8 cellular contexts compared by ENCODE assay signal in the genomic region with DNA sequence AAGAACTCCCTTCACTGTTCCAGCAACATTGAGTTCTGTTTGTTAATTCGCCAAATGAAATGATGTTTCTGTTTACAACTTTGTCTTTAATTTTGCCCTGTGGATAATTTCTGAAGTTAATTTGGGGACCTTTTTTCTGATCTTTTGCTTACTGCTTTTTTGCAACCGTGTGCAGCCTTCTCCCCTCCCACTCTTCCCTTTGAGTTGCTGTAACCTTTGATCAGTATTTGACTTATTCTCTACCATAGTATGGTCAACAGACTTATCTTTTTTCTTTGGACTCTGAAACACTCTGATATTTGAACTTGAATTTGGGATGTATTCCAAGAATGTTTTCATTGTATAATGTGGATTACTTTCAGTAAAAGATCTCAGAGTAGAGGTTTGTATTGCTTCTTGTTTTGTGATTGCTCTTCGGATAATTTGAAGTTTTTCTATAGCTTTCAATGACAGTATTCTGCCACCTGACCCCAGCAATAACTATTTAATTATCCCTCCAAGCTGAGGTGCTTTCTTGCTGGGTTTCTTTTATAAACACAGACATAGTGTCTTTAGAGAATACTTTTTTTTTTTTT. TPM values are rescaled to one million over a fixed set of nuclear protein-coding genes. Genes with fewer than 3 reads are reported as not detected.
A peak's percentile ranks its signal among the peaks of the same experiment; 100 is the strongest.
DNase-seq lines count a peak whose midpoint lies in the region; ATAC-seq and TF ChIP-seq lines count a peak whose summit lies in the region.

No MANE protein-coding gene starts in this region.

- peaks cover 33% of the 10 kb centered on the region for H3K4me1 ChIP-seq in CD4-positive, alpha-beta memory T cell (ENCODE audit: insufficient read depth, low read length)
- H3K4me1 ChIP-seq in endocrine pancreas (ENCODE audit: control insufficient read depth, insufficient read depth, low read length) (peaks cover 14% of the 10 kb centered on the region), neutrophil (ENCODE audit: control insufficient read depth in 1 of 2, insufficient read depth in 1 of 2, low read depth in 1 of 2, low read length in 1 of 2) (peaks cover 32 to 39% of the 10 kb centered on the region in 2 experiments)

- H3K4me1 Mint-ChIP-seq in CD4-positive, alpha-beta memory T cell, result peaks cover 28 to 56% (median 34%) of the 10 kb centered on the region in 4 donors

- no peaks in the 10 kb centered on the region for H3K27me3 Mint-ChIP-seq in CD4-positive, alpha-beta memory T cell

- ATAC-seq in GM18520 (IDR thresholded peaks at IDR 0.05; ENCODE audit: unreplicated experiment), result no peak

- TF ChIP-seq CTCF in NB4 (IDR thresholded peaks at IDR 0.05; ENCODE audit: low read depth, low read length) (no peak), neutrophil (IDR thresholded peaks at IDR 0.05) (no peak)

- no peak for DNase-seq in CD4-positive, alpha-beta memory T cell
- DNase-seq in NB4 (ENCODE audit: low read depth) (peak; percentile 21), DMS 273 treated with DMSO at 0.1 percent for 48 hours (lab: John Stamatoyannopoulos, UW) (no peak), hepatic stellate cell (ENCODE audit: low spot score) (no peak)
- no peak for DNase-seq in stimulated activated CD4-positive, alpha-beta T cell treated with anti-CD3 and anti-CD28 coated beads, Interleukin-2, amount 100 ng/mL, for 48 hours

- CTCF ChIA-PET in CD4-positive, alpha-beta memory T cell (lab: Charles Lee; ENCODE audit: partially characterized antibody), result interaction anchor here (1.0 to 1.2 kb wide), 3 partner anchors 9 to 451 kb away, joined by 3 to 4 read pairs (median 4); a partner anchor contains a TSS

- peak overlapping the region; percentile 63 to 77 for H3K4me3 ChIP-seq in CD4-positive, alpha-beta memory T cell (ENCODE audit: low read length in 2 of 2)
- H3K4me3 ChIP-seq in NB4 (ENCODE audit: low read depth, low read length) (peak overlapping the region; percentile 91), endocrine pancreas (ENCODE audit: control insufficient read depth, insufficient read depth, low read length) (peak overlapping the region; percentile 69), neutrophil (ENCODE audit: low read depth in 1 of 2, low read length in 1 of 2) (peak overlapping the region; percentile 82 to 89)

- intact Hi-C loops in CD4-positive, alpha-beta memory T cell (cut with micrococcal nuclease), result no loop called here

- TF ChIP-seq POLR2A in NB4 (IDR thresholded peaks at IDR 0.05; ENCODE audit: extremely low read depth, insufficient read length), result no peak

- H3K4me3 Mint-ChIP-seq in CD4-positive, alpha-beta memory T cell, result peak overlapping the region; percentile 96 to 99 (median 98)

- POLR2A ChIA-PET in CD4-positive, alpha-beta memory T cell (lab: Charles Lee; ENCODE audit: partially characterized antibody), result interaction anchor here (1.0 to 1.4 kb wide), 2 partner anchors 11 to 57 kb away, joined by 3 to 5 read pairs; a partner anchor contains a TSS

- no peak overlapping the region for H3K9ac ChIP-seq in endocrine pancreas (ENCODE audit: control insufficient read depth, insufficient read depth, low read length)

- no peaks in the 10 kb centered on the region for H3K27me3 ChIP-seq in CD4-positive, alpha-beta memory T cell (ENCODE audit: insufficient read depth, low read length)
- H3K27me3 ChIP-seq in endocrine pancreas (ENCODE audit: control insufficient read depth, insufficient read depth, low read length), result no peaks in the 10 kb centered on the region
- H3K27me3 ChIP-seq in neutrophil, result no peaks in the 10 kb centered on the region

- peaks cover 20 to 33% of the 10 kb centered on the region in 2 donors for H3K36me3 Mint-ChIP-seq in CD4-positive, alpha-beta memory T cell

- H3K9me3 Mint-ChIP-seq in CD4-positive, alpha-beta memory T cell, result no peaks in the 10 kb centered on the region

- H3K27ac ChIP-seq in CD4-positive, alpha-beta memory T cell (ENCODE audit: low read depth, low read length), result peak overlapping the region; percentile 23
- H3K27ac ChIP-seq in neutrophil, result peak overlapping the region; percentile 79

- H3K9me3 ChIP-seq in CD4-positive, alpha-beta memory T cell (ENCODE audit: control insufficient read depth in 1 of 2, low read length in 2 of 2), result no peaks in the 10 kb centered on the region
- H3K9me3 ChIP-seq in endocrine pancreas (ENCODE audit: control insufficient read depth, low read length) (no peaks in the 10 kb centered on the region), neutrophil (no peaks in the 10 kb centered on the region)

- peaks cover 24% of the 10 kb centered on the region for H3K36me3 ChIP-seq in CD4-positive, alpha-beta memory T cell (ENCODE audit: insufficient read depth, low read length)
- H3K36me3 ChIP-seq in endocrine pancreas (ENCODE audit: control insufficient read depth, insufficient read depth, low read length), result peaks cover 4% of the 10 kb centered on the region
- H3K36me3 ChIP-seq in neutrophil, result peaks cover 10% of the 10 kb centered on the region

- peak overlapping the region in 6 of 7 donors; percentile 28 to 98 (median 87) for H3K27ac Mint-ChIP-seq in CD4-positive, alpha-beta memory T cell

RNA-seq across cellular contexts. Expression of a gene that starts 1.7 kb away (rescaled TPM):
- 10 to 100 TPM; 22.5 to 22.6 TPM for total RNA-seq in CD4-positive, alpha-beta memory T cell
- 10 to 100 TPM; 43.1 to 45.0 TPM for polyA plus RNA-seq in CD4-positive, alpha-beta memory T cell

RNA-seq across cellular contexts. Expression of a gene that starts 46.2 kb away (rescaled TPM):
- total RNA-seq in CD4-positive, alpha-beta memory T cell, result not detected
- not detected for polyA plus RNA-seq in CD4-positive, alpha-beta memory T cell

RNA-seq across cellular contexts. Expression of a gene that starts 57.2 kb away (rescaled TPM):
- total RNA-seq in CD4-positive, alpha-beta memory T cell, result 10 to 100 TPM; 10.2 to 11.1 TPM
- polyA plus RNA-seq in CD4-positive, alpha-beta memory T cell, result under 1 TPM in 1 of 2 donors, not detected in 1; 0.78 TPM

RNA-seq across cellular contexts. Expression of a gene that starts 57.3 kb away (rescaled TPM):
- total RNA-seq in CD4-positive, alpha-beta memory T cell, result 10 to 100 TPM; 17.9 to 18.3 TPM
- polyA plus RNA-seq in CD4-positive, alpha-beta memory T cell, result 10 to 100 TPM; 13.4 to 21.0 TPM
